In the genomic region with DNA sequence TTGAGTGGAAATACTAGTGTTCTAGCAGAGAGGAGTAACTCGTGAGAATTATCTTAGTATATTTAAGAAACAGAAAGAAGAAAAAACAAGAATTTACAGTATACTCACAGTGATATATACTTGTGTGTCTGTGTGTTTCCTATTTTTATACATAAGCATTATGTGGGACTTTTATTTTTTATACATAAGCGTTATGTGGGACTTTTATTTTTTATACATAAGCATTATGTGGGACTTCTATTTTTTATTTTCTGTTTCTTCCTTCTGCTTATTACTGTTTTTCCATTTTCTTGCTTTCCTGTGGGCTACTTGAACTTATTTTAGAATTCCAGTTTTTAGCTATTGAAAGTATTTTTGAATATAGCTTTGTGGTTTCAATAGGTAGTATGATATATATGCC, we compare ENCODE assay signal across 2 cellular contexts.
TF ChIP-seq lines count a peak whose summit lies in the region.

No MANE protein-coding gene starts in this region.

TF ChIP-seq in liver, 16 proteins besides CTCF, POLR2A, EP300 and RAD21:
- no peak for TF ChIP-seq FOXA1 (IDR thresholded peaks at IDR 0.05)
- no peak for TF ChIP-seq SP1 (IDR thresholded peaks at IDR 0.05)
- TF ChIP-seq EGR1 (IDR thresholded peaks at IDR 0.05; ENCODE audit: low read depth in 2 of 2), result no peak
- TF ChIP-seq TAF1 (conservative IDR thresholded peaks at IDR 0.05), result no peak
- TF ChIP-seq RXRA (IDR thresholded peaks at IDR 0.05), result no peak
- no peak for TF ChIP-seq YY1 (IDR thresholded peaks at IDR 0.05)
- no peak for TF ChIP-seq REST (IDR thresholded peaks at IDR 0.05)
- no peak for TF ChIP-seq ATF3 (IDR thresholded peaks at IDR 0.05)
- TF ChIP-seq FOXA2 (IDR thresholded peaks at IDR 0.05), result no peak
- no peak for TF ChIP-seq HNF4A (conservative IDR thresholded peaks at IDR 0.05)
- TF ChIP-seq, protein P1, sequence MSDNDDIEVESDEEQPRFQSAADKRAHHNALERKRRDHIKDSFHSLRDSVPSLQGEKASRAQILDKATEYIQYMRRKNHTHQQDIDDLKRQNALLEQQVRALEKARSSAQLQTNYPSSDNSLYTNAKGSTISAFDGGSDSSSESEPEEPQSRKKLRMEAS (IDR thresholded peaks at IDR 0.05), result no peak
- TF ChIP-seq HNF4G (IDR thresholded peaks at IDR 0.05), result no peak
- no peak for TF ChIP-seq NR2F2 (IDR thresholded peaks at IDR 0.05)
- TF ChIP-seq GABPA (IDR thresholded peaks at IDR 0.05 in 1 of 2, conservative IDR thresholded peaks at IDR 0.05 in 1 of 2), result no peak

TF ChIP-seq in HepG2, 621 proteins besides CTCF, POLR2A, EP300 and RAD21:
- no peak for TF ChIP-seq HOMEZ (CRISPR knock-in tag; IDR thresholded peaks at IDR 0.05; ENCODE audit: low read depth)
- no peak for TF ChIP-seq KDM5B (CRISPR knock-in tag; IDR thresholded peaks at IDR 0.05; ENCODE audit: borderline replicate concordance)
- TF ChIP-seq ZFP1 (CRISPR knock-in tag; IDR thresholded peaks at IDR 0.05), result no peak
- TF ChIP-seq, protein P2, sequence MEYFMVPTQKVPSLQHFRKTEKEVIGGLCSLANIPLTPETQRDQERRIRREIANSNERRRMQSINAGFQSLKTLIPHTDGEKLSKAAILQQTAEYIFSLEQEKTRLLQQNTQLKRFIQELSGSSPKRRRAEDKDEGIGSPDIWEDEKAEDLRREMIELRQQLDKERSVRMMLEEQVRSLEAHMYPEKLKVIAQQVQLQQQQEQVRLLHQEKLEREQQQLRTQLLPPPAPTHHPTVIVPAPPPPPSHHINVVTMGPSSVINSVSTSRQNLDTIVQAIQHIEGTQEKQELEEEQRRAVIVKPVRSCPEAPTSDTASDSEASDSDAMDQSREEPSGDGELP (IDR thresholded peaks at IDR 0.05; ENCODE audit: borderline replicate concordance, low read depth), result no peak
- no peak for TF ChIP-seq TCF7 (IDR thresholded peaks at IDR 0.05; ENCODE audit: low read depth)
- TF ChIP-seq ZFP90 (CRISPR knock-in tag; IDR thresholded peaks at IDR 0.05; ENCODE audit: borderline replicate concordance), result no peak
- TF ChIP-seq, protein P3, sequence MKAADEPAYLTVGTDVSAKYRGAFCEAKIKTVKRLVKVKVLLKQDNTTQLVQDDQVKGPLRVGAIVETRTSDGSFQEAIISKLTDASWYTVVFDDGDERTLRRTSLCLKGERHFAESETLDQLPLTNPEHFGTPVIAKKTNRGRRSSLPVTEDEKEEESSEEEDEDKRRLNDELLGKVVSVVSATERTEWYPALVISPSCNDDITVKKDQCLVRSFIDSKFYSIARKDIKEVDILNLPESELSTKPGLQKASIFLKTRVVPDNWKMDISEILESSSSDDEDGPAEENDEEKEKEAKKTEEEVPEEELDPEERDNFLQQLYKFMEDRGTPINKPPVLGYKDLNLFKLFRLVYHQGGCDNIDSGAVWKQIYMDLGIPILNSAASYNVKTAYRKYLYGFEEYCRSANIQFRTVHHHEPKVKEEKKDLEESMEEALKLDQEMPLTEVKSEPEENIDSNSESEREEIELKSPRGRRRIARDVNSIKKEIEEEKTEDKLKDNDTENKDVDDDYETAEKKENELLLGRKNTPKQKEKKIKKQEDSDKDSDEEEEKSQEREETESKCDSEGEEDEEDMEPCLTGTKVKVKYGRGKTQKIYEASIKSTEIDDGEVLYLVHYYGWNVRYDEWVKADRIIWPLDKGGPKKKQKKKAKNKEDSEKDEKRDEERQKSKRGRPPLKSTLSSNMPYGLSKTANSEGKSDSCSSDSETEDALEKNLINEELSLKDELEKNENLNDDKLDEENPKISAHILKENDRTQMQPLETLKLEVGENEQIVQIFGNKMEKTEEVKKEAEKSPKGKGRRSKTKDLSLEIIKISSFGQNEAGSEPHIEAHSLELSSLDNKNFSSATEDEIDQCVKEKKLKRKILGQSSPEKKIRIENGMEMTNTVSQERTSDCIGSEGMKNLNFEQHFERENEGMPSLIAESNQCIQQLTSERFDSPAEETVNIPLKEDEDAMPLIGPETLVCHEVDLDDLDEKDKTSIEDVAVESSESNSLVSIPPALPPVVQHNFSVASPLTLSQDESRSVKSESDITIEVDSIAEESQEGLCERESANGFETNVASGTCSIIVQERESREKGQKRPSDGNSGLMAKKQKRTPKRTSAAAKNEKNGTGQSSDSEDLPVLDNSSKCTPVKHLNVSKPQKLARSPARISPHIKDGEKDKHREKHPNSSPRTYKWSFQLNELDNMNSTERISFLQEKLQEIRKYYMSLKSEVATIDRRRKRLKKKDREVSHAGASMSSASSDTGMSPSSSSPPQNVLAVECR (CRISPR knock-in tag; IDR thresholded peaks at IDR 0.05; ENCODE audit: borderline replicate concordance), result no peak
- TF ChIP-seq BCL3 (CRISPR knock-in tag; IDR thresholded peaks at IDR 0.05), result no peak
- TF ChIP-seq ZBTB2 (CRISPR knock-in tag; IDR thresholded peaks at IDR 0.05; ENCODE audit: low read depth), result no peak
- TF ChIP-seq BRD4 (CRISPR knock-in tag; IDR thresholded peaks at IDR 0.05), result no peak
- TF ChIP-seq, protein P4, sequence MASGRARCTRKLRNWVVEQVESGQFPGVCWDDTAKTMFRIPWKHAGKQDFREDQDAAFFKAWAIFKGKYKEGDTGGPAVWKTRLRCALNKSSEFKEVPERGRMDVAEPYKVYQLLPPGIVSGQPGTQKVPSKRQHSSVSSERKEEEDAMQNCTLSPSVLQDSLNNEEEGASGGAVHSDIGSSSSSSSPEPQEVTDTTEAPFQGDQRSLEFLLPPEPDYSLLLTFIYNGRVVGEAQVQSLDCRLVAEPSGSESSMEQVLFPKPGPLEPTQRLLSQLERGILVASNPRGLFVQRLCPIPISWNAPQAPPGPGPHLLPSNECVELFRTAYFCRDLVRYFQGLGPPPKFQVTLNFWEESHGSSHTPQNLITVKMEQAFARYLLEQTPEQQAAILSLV (CRISPR knock-in tag; IDR thresholded peaks at IDR 0.05; ENCODE audit: borderline replicate concordance), result no peak
- TF ChIP-seq KMT2A (CRISPR knock-in tag; IDR thresholded peaks at IDR 0.05), result no peak
- TF ChIP-seq ZNF207 (IDR thresholded peaks at IDR 0.05; ENCODE audit: borderline replicate concordance), result no peak
- TF ChIP-seq ZNF644 (CRISPR knock-in tag; IDR thresholded peaks at IDR 0.05; ENCODE audit: low read depth), result no peak
- no peak for TF ChIP-seq SNAI1 (CRISPR knock-in tag; IDR thresholded peaks at IDR 0.05; ENCODE audit: borderline replicate concordance)
